In the genomic region with DNA sequence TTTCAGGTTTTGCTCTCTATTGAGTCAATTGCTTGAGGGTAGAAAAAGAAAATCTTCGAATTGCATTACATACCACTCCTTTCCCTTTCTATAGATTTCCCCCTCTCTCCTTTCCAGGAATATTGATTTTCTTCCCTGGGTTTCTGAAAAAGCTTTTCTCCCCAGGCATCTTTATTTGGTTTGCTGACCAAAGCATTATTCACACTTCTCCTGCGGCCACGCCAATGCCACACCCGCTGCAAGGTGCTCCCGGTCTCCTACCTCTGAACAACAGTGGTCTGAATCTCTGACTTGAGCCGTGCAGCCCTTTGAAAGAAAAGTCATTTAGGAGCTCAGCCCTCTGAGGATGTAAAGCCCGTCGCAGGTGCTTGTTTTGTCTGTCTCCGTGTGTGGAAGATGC, we compare ENCODE assay signal across 1 cellular context.
TF ChIP-seq lines count a peak whose summit lies in the region.

No MANE protein-coding gene starts in this region.

TF ChIP-seq in WTC11, 78 proteins besides CTCF, POLR2A, EP300 and RAD21 (continued from another document):
- TF ChIP-seq, protein P1, sequence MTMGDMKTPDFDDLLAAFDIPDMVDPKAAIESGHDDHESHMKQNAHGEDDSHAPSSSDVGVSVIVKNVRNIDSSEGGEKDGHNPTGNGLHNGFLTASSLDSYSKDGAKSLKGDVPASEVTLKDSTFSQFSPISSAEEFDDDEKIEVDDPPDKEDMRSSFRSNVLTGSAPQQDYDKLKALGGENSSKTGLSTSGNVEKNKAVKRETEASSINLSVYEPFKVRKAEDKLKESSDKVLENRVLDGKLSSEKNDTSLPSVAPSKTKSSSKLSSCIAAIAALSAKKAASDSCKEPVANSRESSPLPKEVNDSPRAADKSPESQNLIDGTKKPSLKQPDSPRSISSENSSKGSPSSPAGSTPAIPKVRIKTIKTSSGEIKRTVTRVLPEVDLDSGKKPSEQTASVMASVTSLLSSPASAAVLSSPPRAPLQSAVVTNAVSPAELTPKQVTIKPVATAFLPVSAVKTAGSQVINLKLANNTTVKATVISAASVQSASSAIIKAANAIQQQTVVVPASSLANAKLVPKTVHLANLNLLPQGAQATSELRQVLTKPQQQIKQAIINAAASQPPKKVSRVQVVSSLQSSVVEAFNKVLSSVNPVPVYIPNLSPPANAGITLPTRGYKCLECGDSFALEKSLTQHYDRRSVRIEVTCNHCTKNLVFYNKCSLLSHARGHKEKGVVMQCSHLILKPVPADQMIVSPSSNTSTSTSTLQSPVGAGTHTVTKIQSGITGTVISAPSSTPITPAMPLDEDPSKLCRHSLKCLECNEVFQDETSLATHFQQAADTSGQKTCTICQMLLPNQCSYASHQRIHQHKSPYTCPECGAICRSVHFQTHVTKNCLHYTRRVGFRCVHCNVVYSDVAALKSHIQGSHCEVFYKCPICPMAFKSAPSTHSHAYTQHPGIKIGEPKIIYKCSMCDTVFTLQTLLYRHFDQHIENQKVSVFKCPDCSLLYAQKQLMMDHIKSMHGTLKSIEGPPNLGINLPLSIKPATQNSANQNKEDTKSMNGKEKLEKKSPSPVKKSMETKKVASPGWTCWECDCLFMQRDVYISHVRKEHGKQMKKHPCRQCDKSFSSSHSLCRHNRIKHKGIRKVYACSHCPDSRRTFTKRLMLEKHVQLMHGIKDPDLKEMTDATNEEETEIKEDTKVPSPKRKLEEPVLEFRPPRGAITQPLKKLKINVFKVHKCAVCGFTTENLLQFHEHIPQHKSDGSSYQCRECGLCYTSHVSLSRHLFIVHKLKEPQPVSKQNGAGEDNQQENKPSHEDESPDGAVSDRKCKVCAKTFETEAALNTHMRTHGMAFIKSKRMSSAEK (CRISPR knock-in tag; IDR thresholded peaks at IDR 0.05; ENCODE audit: borderline replicate concordance): no peak
- TF ChIP-seq, protein P2, sequence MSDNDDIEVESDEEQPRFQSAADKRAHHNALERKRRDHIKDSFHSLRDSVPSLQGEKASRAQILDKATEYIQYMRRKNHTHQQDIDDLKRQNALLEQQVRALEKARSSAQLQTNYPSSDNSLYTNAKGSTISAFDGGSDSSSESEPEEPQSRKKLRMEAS (CRISPR knock-in tag; IDR thresholded peaks at IDR 0.05): no peak
- no peak for TF ChIP-seq CREB1 (CRISPR knock-in tag; IDR thresholded peaks at IDR 0.05)
- TF ChIP-seq, protein P3, sequence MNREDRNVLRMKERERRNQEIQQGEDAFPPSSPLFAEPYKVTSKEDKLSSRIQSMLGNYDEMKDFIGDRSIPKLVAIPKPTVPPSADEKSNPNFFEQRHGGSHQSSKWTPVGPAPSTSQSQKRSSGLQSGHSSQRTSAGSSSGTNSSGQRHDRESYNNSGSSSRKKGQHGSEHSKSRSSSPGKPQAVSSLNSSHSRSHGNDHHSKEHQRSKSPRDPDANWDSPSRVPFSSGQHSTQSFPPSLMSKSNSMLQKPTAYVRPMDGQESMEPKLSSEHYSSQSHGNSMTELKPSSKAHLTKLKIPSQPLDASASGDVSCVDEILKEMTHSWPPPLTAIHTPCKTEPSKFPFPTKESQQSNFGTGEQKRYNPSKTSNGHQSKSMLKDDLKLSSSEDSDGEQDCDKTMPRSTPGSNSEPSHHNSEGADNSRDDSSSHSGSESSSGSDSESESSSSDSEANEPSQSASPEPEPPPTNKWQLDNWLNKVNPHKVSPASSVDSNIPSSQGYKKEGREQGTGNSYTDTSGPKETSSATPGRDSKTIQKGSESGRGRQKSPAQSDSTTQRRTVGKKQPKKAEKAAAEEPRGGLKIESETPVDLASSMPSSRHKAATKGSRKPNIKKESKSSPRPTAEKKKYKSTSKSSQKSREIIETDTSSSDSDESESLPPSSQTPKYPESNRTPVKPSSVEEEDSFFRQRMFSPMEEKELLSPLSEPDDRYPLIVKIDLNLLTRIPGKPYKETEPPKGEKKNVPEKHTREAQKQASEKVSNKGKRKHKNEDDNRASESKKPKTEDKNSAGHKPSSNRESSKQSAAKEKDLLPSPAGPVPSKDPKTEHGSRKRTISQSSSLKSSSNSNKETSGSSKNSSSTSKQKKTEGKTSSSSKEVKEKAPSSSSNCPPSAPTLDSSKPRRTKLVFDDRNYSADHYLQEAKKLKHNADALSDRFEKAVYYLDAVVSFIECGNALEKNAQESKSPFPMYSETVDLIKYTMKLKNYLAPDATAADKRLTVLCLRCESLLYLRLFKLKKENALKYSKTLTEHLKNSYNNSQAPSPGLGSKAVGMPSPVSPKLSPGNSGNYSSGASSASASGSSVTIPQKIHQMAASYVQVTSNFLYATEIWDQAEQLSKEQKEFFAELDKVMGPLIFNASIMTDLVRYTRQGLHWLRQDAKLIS (CRISPR knock-in tag; IDR thresholded peaks at IDR 0.05; ENCODE audit: borderline replicate concordance): no peak
- no peak for TF ChIP-seq RELA (CRISPR knock-in tag; IDR thresholded peaks at IDR 0.05; ENCODE audit: borderline replicate concordance)
- TF ChIP-seq, protein P4, sequence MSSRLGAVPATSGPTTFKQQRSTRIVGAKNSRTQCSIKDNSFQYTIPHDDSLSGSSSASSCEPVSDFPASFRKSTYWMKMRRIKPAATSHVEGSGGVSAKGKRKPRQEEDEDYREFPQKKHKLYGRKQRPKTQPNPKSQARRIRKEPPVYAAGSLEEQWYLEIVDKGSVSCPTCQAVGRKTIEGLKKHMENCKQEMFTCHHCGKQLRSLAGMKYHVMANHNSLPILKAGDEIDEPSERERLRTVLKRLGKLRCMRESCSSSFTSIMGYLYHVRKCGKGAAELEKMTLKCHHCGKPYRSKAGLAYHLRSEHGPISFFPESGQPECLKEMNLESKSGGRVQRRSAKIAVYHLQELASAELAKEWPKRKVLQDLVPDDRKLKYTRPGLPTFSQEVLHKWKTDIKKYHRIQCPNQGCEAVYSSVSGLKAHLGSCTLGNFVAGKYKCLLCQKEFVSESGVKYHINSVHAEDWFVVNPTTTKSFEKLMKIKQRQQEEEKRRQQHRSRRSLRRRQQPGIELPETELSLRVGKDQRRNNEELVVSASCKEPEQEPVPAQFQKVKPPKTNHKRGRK (CRISPR knock-in tag; IDR thresholded peaks at IDR 0.05; ENCODE audit: borderline replicate concordance): no peak
- no peak for TF ChIP-seq ZNF671 (CRISPR knock-in tag; IDR thresholded peaks at IDR 0.05)
- TF ChIP-seq, protein P5, sequence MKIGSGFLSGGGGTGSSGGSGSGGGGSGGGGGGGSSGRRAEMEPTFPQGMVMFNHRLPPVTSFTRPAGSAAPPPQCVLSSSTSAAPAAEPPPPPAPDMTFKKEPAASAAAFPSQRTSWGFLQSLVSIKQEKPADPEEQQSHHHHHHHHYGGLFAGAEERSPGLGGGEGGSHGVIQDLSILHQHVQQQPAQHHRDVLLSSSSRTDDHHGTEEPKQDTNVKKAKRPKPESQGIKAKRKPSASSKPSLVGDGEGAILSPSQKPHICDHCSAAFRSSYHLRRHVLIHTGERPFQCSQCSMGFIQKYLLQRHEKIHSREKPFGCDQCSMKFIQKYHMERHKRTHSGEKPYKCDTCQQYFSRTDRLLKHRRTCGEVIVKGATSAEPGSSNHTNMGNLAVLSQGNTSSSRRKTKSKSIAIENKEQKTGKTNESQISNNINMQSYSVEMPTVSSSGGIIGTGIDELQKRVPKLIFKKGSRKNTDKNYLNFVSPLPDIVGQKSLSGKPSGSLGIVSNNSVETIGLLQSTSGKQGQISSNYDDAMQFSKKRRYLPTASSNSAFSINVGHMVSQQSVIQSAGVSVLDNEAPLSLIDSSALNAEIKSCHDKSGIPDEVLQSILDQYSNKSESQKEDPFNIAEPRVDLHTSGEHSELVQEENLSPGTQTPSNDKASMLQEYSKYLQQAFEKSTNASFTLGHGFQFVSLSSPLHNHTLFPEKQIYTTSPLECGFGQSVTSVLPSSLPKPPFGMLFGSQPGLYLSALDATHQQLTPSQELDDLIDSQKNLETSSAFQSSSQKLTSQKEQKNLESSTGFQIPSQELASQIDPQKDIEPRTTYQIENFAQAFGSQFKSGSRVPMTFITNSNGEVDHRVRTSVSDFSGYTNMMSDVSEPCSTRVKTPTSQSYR (CRISPR knock-in tag; IDR thresholded peaks at IDR 0.05): no peak
- no peak for TF ChIP-seq FOXP1 (CRISPR knock-in tag; IDR thresholded peaks at IDR 0.05; ENCODE audit: borderline replicate concordance)
- TF ChIP-seq, protein P6, sequence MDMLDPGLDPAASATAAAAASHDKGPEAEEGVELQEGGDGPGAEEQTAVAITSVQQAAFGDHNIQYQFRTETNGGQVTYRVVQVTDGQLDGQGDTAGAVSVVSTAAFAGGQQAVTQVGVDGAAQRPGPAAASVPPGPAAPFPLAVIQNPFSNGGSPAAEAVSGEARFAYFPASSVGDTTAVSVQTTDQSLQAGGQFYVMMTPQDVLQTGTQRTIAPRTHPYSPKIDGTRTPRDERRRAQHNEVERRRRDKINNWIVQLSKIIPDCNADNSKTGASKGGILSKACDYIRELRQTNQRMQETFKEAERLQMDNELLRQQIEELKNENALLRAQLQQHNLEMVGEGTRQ (CRISPR knock-in tag; IDR thresholded peaks at IDR 0.05): no peak
TF ChIP-seq in WTC11: peak in this region for 0.
